ENCODE assay signal across 2 cellular contexts in the genomic region with DNA sequence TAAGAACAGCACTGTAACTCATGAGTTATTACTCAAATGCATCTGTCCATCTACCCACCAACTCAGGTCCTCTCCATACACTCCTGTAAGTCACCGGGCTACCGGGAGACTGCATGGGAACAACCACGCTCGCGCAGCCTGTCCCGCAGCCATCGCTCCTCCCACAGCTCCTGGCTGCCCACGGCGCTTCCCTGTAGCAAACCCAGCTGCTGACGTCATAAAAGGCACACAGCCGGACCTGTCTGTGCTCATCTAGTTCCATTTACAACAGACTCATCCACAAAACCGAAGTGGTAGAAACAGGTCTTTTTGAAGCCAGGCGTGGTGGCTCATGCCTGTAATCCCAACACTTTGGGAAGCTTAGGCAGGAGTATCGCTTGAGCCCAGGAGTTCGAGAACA.
TF ChIP-seq lines count a peak whose summit lies in the region.

No MANE protein-coding gene starts in this region.

TF ChIP-seq in HEK293, 187 proteins besides CTCF, POLR2A, EP300 and RAD21:
- TF ChIP-seq ZNF555 (tag by site-specific recombination; conservative IDR thresholded peaks at IDR 0.05) (no peak), GLI2 (tag by site-specific recombination; IDR thresholded peaks at IDR 0.05; ENCODE audit: borderline replicate concordance, low read depth) (no peak), ZFHX2 (tag by site-specific recombination; conservative IDR thresholded peaks at IDR 0.05) (peak; percentile 46), ZNF473 (tag by site-specific recombination; IDR thresholded peaks at IDR 0.05) (no peak), ZNF211 (tag by site-specific recombination; IDR thresholded peaks at IDR 0.05; ENCODE audit: low read depth) (no peak), EGR2 (tag by site-specific recombination; IDR thresholded peaks at IDR 0.05; ENCODE audit: low read depth) (peak; percentile 47; the same call in 1 of the 2 replicates)
- TF ChIP-seq, protein P1, sequence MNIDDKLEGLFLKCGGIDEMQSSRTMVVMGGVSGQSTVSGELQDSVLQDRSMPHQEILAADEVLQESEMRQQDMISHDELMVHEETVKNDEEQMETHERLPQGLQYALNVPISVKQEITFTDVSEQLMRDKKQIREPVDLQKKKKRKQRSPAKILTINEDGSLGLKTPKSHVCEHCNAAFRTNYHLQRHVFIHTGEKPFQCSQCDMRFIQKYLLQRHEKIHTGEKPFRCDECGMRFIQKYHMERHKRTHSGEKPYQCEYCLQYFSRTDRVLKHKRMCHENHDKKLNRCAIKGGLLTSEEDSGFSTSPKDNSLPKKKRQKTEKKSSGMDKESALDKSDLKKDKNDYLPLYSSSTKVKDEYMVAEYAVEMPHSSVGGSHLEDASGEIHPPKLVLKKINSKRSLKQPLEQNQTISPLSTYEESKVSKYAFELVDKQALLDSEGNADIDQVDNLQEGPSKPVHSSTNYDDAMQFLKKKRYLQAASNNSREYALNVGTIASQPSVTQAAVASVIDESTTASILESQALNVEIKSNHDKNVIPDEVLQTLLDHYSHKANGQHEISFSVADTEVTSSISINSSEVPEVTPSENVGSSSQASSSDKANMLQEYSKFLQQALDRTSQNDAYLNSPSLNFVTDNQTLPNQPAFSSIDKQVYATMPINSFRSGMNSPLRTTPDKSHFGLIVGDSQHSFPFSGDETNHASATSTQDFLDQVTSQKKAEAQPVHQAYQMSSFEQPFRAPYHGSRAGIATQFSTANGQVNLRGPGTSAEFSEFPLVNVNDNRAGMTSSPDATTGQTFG (tag by site-specific recombination; IDR thresholded peaks at IDR 0.05; ENCODE audit: borderline replicate concordance) = no peak

TF ChIP-seq in endothelial cell of umbilical vein, 7 proteins besides CTCF, POLR2A, EP300 and RAD21:
- TF ChIP-seq EZH2 (IDR thresholded peaks at IDR 0.05; ENCODE audit: borderline replicate concordance, low read depth, low read length, severe bottlenecking) (no peak), JUN (IDR thresholded peaks at IDR 0.05; ENCODE audit: borderline replicate concordance, insufficient read depth, insufficient read length, low read depth) (no peak), FOS (IDR thresholded peaks at IDR 0.05; ENCODE audit: borderline replicate concordance, insufficient read depth, low read length) (no peak), MYC (IDR thresholded peaks at IDR 0.05; ENCODE audit: low read depth, low read length) (no peak), GATA2 (IDR thresholded peaks at IDR 0.05; ENCODE audit: insufficient read depth, insufficient read length, low read depth, low read length) (no peak), POLR2AphosphoS5 (IDR thresholded peaks at IDR 0.05; ENCODE audit: insufficient read depth, low read depth, low read length) (no peak)
- TF ChIP-seq, protein P2, sequence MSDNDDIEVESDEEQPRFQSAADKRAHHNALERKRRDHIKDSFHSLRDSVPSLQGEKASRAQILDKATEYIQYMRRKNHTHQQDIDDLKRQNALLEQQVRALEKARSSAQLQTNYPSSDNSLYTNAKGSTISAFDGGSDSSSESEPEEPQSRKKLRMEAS (IDR thresholded peaks at IDR 0.05; ENCODE audit: insufficient read depth, insufficient read length) = no peak
